ENCODE assay signal across 1 cellular context in the genomic region with DNA sequence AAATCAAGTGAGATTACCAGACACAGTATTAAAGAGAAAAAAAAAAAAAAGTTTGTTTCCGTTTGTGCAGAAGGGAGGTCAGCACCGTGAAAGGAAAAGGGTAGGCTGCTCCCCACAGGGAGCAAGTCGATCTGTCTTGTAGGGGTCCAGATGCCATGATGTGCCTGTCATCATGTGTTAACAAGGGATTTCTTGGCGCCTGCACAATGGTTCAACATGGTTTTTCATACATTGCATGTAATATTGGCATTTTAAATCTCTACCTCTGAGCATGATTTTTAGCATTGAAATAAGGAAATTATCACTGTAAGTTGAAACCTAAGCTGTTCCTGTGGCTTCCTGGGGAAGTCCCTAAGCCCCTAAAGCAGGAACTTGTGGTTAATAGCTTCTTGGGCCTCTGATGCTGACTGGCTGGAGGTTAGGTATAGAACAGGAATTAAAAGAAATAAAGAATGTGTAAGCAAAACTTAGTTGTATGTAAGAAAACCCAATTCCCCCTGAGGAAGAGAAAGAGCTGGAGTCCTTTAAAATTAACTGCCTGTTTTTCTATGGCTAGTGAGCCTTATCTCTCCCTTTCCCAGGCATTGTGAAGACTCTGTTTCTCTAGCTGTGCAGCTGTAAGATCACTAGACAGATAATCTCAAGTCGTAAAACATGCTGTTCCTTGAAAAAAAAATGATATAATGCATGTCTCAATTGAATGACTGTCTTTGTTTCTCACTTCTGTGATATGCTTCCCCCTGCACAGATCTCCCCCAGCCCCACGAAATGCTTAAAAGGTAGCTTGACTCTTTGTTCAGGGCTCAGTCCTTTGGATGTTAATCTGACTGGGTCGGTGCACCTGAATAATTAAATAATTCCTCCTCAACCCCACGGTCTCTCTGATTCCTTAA.
TF ChIP-seq lines count a peak whose summit lies in the region.

No MANE protein-coding gene starts in this region.

TF ChIP-seq in IMR-90, 13 proteins besides CTCF, POLR2A, EP300 and RAD21:
- TF ChIP-seq MAZ (IDR thresholded peaks at IDR 0.05; ENCODE audit: borderline replicate concordance, low read depth, low read length) (no peak), MAFK (IDR thresholded peaks at IDR 0.05; ENCODE audit: low read depth, low read length) (no peak), CEBPB (IDR thresholded peaks at IDR 0.05; ENCODE audit: low read depth, low read length) (no peak), MXI1 (IDR thresholded peaks at IDR 0.05; ENCODE audit: borderline replicate concordance, low read depth, low read length) (no peak), FOS (IDR thresholded peaks at IDR 0.05; ENCODE audit: low read depth, low read length) (no peak), SMC3 (IDR thresholded peaks at IDR 0.05; ENCODE audit: low read depth, low read length) (no peak), RFX5 (IDR thresholded peaks at IDR 0.05; ENCODE audit: low read depth, low read length) (no peak), RCOR1 (IDR thresholded peaks at IDR 0.05; ENCODE audit: insufficient replicate concordance, low read length) (no peak), BHLHE40 (IDR thresholded peaks at IDR 0.05; ENCODE audit: low read depth, low read length) (no peak), NFE2L2 (IDR thresholded peaks at IDR 0.05; ENCODE audit: low read depth, low read length) (no peak), CHD1 (IDR thresholded peaks at IDR 0.05; ENCODE audit: low read depth, low read length) (no peak)
- TF ChIP-seq, protein P1, sequence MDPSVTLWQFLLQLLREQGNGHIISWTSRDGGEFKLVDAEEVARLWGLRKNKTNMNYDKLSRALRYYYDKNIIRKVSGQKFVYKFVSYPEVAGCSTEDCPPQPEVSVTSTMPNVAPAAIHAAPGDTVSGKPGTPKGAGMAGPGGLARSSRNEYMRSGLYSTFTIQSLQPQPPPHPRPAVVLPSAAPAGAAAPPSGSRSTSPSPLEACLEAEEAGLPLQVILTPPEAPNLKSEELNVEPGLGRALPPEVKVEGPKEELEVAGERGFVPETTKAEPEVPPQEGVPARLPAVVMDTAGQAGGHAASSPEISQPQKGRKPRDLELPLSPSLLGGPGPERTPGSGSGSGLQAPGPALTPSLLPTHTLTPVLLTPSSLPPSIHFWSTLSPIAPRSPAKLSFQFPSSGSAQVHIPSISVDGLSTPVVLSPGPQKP (IDR thresholded peaks at IDR 0.05; ENCODE audit: borderline replicate concordance, low read depth, low read length): no peak
- TF ChIP-seq, protein P2, sequence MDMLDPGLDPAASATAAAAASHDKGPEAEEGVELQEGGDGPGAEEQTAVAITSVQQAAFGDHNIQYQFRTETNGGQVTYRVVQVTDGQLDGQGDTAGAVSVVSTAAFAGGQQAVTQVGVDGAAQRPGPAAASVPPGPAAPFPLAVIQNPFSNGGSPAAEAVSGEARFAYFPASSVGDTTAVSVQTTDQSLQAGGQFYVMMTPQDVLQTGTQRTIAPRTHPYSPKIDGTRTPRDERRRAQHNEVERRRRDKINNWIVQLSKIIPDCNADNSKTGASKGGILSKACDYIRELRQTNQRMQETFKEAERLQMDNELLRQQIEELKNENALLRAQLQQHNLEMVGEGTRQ (IDR thresholded peaks at IDR 0.05; ENCODE audit: low read depth, low read length): no peak
